Comparison of ENCODE assay signal across 1 cellular context in the genomic region with DNA sequence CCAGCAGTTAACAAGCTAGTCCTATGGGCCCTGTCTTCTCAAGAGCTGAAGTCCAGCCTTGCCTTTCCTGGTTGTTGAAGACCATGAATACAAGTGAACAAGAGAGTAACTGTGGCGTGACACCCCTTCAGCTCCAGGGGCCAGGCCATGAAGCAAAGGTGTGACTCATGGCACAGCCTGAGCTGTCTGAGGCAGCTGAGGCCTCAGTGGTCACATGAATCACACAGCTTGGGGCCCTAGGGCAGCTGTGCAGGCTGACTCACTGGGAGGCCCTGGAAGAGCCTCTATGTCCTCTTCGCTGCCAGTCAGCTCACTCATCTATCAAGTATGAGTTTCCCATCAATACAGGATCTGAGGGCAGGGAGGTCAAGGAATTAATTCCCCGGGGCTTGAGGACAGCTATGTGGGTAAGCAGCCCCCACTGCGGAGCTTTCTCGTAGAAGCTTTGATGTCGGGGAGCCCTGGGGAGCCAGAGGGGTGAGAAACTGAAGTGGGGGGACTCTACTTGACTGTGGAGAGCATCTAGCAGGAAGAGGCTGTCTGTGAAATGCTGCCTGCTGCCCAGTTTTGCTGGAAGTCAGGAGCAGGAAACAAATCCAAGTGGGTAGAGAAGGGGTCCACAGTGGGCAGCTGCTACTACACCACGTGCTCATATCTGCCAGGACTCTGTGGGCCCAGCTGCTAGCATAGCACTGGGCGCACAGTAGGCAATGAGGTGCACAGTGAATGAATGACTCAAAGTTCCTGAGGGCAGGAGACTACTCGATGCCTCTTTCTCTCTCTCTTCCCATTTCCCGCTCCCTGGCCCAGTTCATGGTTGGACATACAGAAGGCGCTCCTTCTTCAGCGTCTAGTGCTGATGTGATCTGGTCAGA.
TF ChIP-seq lines count a peak whose summit lies in the region.

No MANE protein-coding gene starts in this region.

TF ChIP-seq in HepG2, 621 proteins besides CTCF, POLR2A, EP300 and RAD21 (continued from another document and continues in another):
- peak; percentile 81; the same call in 1 of the 2 replicates for TF ChIP-seq ATF3 (CRISPR knock-in tag; IDR thresholded peaks at IDR 0.05)
- TF ChIP-seq FOXK1 (CRISPR knock-in tag; IDR thresholded peaks at IDR 0.05; ENCODE audit: borderline replicate concordance, low read depth): peak; percentile 72; the same call in 1 of the 2 replicates
- no peak for TF ChIP-seq NCOR1 (IDR thresholded peaks at IDR 0.05; ENCODE audit: borderline replicate concordance, low read length)
- TF ChIP-seq ZNF430 (CRISPR knock-in tag; IDR thresholded peaks at IDR 0.05): no peak
- TF ChIP-seq ZNF776 (CRISPR knock-in tag; IDR thresholded peaks at IDR 0.05): no peak
- TF ChIP-seq HHEX (CRISPR knock-in tag; IDR thresholded peaks at IDR 0.05): no peak
- peak; percentile 84 for TF ChIP-seq KDM2A (CRISPR knock-in tag; IDR thresholded peaks at IDR 0.05; ENCODE audit: borderline replicate concordance, low read depth)
- no peak for TF ChIP-seq NAIF1 (CRISPR knock-in tag; IDR thresholded peaks at IDR 0.05; ENCODE audit: borderline replicate concordance)
- TF ChIP-seq ZNF451 (CRISPR knock-in tag; IDR thresholded peaks at IDR 0.05): no peak
- TF ChIP-seq GLMP (CRISPR knock-in tag; IDR thresholded peaks at IDR 0.05; ENCODE audit: borderline replicate concordance): no peak
- TF ChIP-seq RCOR2 (CRISPR knock-in tag; IDR thresholded peaks at IDR 0.05): peak; percentile 66; the same call in 1 of the 2 replicates
- TF ChIP-seq DDIT3 (CRISPR knock-in tag; IDR thresholded peaks at IDR 0.05): no peak
- TF ChIP-seq HOXD1 (CRISPR knock-in tag; IDR thresholded peaks at IDR 0.05): no peak
- TF ChIP-seq NFE2L2 (IDR thresholded peaks at IDR 0.05; ENCODE audit: low read length): no peak
- peak; percentile 38; the same call in 1 of the 2 replicates for TF ChIP-seq KDM1A (CRISPR knock-in tag; IDR thresholded peaks at IDR 0.05)
- TF ChIP-seq TFDP1 (CRISPR knock-in tag; IDR thresholded peaks at IDR 0.05; ENCODE audit: borderline replicate concordance): peak; percentile 75
- TF ChIP-seq ZNF576 (CRISPR knock-in tag; IDR thresholded peaks at IDR 0.05): no peak
- no peak for TF ChIP-seq MEIS1 (CRISPR knock-in tag; IDR thresholded peaks at IDR 0.05; ENCODE audit: borderline replicate concordance)
- peak; percentile 23; the same call in 1 of the 2 replicates for TF ChIP-seq ELF1 (CRISPR knock-in tag; IDR thresholded peaks at IDR 0.05)
- TF ChIP-seq RFXAP (CRISPR knock-in tag; IDR thresholded peaks at IDR 0.05; ENCODE audit: borderline replicate concordance): no peak
- no peak for TF ChIP-seq ZNF660 (CRISPR knock-in tag; IDR thresholded peaks at IDR 0.05; ENCODE audit: borderline replicate concordance, low read depth)
- TF ChIP-seq ATM (IDR thresholded peaks at IDR 0.05; ENCODE audit: borderline replicate concordance): no peak
- TF ChIP-seq EEA1 (CRISPR knock-in tag; IDR thresholded peaks at IDR 0.05; ENCODE audit: borderline replicate concordance): no peak
- peak; percentile 95 for TF ChIP-seq JUN (CRISPR knock-in tag; IDR thresholded peaks at IDR 0.05)
- TF ChIP-seq THAP9 (CRISPR knock-in tag; IDR thresholded peaks at IDR 0.05; ENCODE audit: borderline replicate concordance): no peak
- TF ChIP-seq FUBP1 (CRISPR knock-in tag; IDR thresholded peaks at IDR 0.05; ENCODE audit: borderline replicate concordance): no peak
- TF ChIP-seq HNRNPL (IDR thresholded peaks at IDR 0.05; ENCODE audit: low read depth, low read length): no peak
- no peak for TF ChIP-seq ZNF720 (CRISPR knock-in tag; IDR thresholded peaks at IDR 0.05)
- TF ChIP-seq ZNF326 (CRISPR knock-in tag; IDR thresholded peaks at IDR 0.05; ENCODE audit: borderline replicate concordance): no peak
- no peak for TF ChIP-seq NPAS2 (CRISPR knock-in tag; IDR thresholded peaks at IDR 0.05; ENCODE audit: borderline replicate concordance)
- TF ChIP-seq, protein P1, sequence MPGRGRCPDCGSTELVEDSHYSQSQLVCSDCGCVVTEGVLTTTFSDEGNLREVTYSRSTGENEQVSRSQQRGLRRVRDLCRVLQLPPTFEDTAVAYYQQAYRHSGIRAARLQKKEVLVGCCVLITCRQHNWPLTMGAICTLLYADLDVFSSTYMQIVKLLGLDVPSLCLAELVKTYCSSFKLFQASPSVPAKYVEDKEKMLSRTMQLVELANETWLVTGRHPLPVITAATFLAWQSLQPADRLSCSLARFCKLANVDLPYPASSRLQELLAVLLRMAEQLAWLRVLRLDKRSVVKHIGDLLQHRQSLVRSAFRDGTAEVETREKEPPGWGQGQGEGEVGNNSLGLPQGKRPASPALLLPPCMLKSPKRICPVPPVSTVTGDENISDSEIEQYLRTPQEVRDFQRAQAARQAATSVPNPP (CRISPR knock-in tag; IDR thresholded peaks at IDR 0.05): no peak
- no peak for TF ChIP-seq BCL6 (CRISPR knock-in tag; IDR thresholded peaks at IDR 0.05)
- TF ChIP-seq HNF4G (IDR thresholded peaks at IDR 0.05; ENCODE audit: borderline replicate concordance, low read depth, low read length): no peak
- TF ChIP-seq HNF4G (CRISPR knock-in tag; IDR thresholded peaks at IDR 0.05; ENCODE audit: borderline replicate concordance, low read depth): no peak
- no peak for TF ChIP-seq KDM5A (IDR thresholded peaks at IDR 0.05; ENCODE audit: borderline replicate concordance, low read length)
- TF ChIP-seq ZNF740 (CRISPR knock-in tag; IDR thresholded peaks at IDR 0.05): no peak
- TF ChIP-seq ZNF816 (CRISPR knock-in tag; IDR thresholded peaks at IDR 0.05; ENCODE audit: borderline replicate concordance): no peak
- peak; percentile 91 for TF ChIP-seq ZBTB33 (CRISPR knock-in tag; IDR thresholded peaks at IDR 0.05)
- TF ChIP-seq IKZF4 (CRISPR knock-in tag; IDR thresholded peaks at IDR 0.05; ENCODE audit: borderline replicate concordance, low read depth, not compliant biosample characterization): no peak
- peak; percentile 45; the same call in 1 of the 2 replicates for TF ChIP-seq POLR2G (IDR thresholded peaks at IDR 0.05; ENCODE audit: low read depth, low read length)
- TF ChIP-seq ZNF703 (CRISPR knock-in tag; IDR thresholded peaks at IDR 0.05; ENCODE audit: borderline replicate concordance): no peak
- TF ChIP-seq ISX (CRISPR knock-in tag; conservative IDR thresholded peaks at IDR 0.05): no peak
- TF ChIP-seq ZFX (CRISPR knock-in tag; IDR thresholded peaks at IDR 0.05; ENCODE audit: low read depth): peak; percentile 50
- TF ChIP-seq KLF12 (CRISPR knock-in tag; IDR thresholded peaks at IDR 0.05; ENCODE audit: borderline replicate concordance): no peak
- peak; percentile 89 for TF ChIP-seq ELF3 (CRISPR knock-in tag; IDR thresholded peaks at IDR 0.05)
- TF ChIP-seq POGZ (CRISPR knock-in tag; IDR thresholded peaks at IDR 0.05): no peak
- TF ChIP-seq ATF7 (IDR thresholded peaks at IDR 0.05): no peak
- no peak for TF ChIP-seq ATF7 (CRISPR knock-in tag; IDR thresholded peaks at IDR 0.05)
- no peak for TF ChIP-seq TBX3 (IDR thresholded peaks at IDR 0.05; ENCODE audit: borderline replicate concordance)
- peak; percentile 85; the same call in 1 of the 2 replicates for TF ChIP-seq KLF11 (CRISPR knock-in tag; IDR thresholded peaks at IDR 0.05)
- TF ChIP-seq NCOA5 (CRISPR knock-in tag; IDR thresholded peaks at IDR 0.05): no peak
- no peak for TF ChIP-seq ZFP90 (CRISPR knock-in tag; IDR thresholded peaks at IDR 0.05; ENCODE audit: borderline replicate concordance)
- TF ChIP-seq, protein P2, sequence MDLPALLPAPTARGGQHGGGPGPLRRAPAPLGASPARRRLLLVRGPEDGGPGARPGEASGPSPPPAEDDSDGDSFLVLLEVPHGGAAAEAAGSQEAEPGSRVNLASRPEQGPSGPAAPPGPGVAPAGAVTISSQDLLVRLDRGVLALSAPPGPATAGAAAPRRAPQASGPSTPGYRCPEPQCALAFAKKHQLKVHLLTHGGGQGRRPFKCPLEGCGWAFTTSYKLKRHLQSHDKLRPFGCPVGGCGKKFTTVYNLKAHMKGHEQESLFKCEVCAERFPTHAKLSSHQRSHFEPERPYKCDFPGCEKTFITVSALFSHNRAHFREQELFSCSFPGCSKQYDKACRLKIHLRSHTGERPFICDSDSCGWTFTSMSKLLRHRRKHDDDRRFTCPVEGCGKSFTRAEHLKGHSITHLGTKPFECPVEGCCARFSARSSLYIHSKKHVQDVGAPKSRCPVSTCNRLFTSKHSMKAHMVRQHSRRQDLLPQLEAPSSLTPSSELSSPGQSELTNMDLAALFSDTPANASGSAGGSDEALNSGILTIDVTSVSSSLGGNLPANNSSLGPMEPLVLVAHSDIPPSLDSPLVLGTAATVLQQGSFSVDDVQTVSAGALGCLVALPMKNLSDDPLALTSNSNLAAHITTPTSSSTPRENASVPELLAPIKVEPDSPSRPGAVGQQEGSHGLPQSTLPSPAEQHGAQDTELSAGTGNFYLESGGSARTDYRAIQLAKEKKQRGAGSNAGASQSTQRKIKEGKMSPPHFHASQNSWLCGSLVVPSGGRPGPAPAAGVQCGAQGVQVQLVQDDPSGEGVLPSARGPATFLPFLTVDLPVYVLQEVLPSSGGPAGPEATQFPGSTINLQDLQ (CRISPR knock-in tag; IDR thresholded peaks at IDR 0.05): no peak
